Comparison of ENCODE assay signal across 8 cellular contexts in genomic region chr17:47099987-47100711, GRCh38.
DNase-seq lines count a peak whose midpoint lies in the region; ATAC-seq and TF ChIP-seq lines count a peak whose summit lies in the region.

No MANE protein-coding gene starts in this region.

- peak overlapping the region; percentile 10; the same call in 1 of the 2 replicates for H3K14ac ChIP-seq in H9 (ENCODE audit: insufficient read depth, low read length)

- H3K27me3 Mint-ChIP-seq in H9 (ENCODE audit: low read depth) = no peaks in the 10 kb centered on the region
- H3K27me3 Mint-ChIP-seq in stimulated activated naive CD8-positive, alpha-beta T cell treated with anti-CD3 and anti-CD28 coated beads, Interleukin-15, amount 100 ng/mL, for 72 hours = no peaks in the 10 kb centered on the region

- no peak overlapping the region for H3K23ac ChIP-seq in H9 (ENCODE audit: insufficient read length, low read depth, low read length)

- no peak overlapping the region for H2AK5ac ChIP-seq in H9 (ENCODE audit: insufficient read length, low read length)

- no CpG with 5 or more reads among the region's 42 CpGs for WGBS in H9 (ENCODE audit: extremely low coverage, insufficient read length, low lambda C conversion rate)

- H3K4me3 Mint-ChIP-seq in H9 = peak overlapping the region; percentile 99 to 100
- peak overlapping the region; percentile 99 for H3K4me3 Mint-ChIP-seq in stimulated activated naive CD8-positive, alpha-beta T cell treated with anti-CD3 and anti-CD28 coated beads, Interleukin-15, amount 100 ng/mL, for 72 hours

- TF ChIP-seq EP300 in neural cell (conservative IDR thresholded peaks at IDR 0.05; ENCODE audit: poor library complexity, severe bottlenecking) = no peak

- H3K36me3 Mint-ChIP-seq in H9 (ENCODE audit: insufficient read depth in 1 of 3, low read depth in 3 of 3) = peaks cover 2 to 8% (median 6%) of the 10 kb centered on the region in 3 experiments; a peak in 4 of 7 replicates

- no peak overlapping the region for H2BK15ac ChIP-seq in H9 (ENCODE audit: low read depth, low read length)

- TF ChIP-seq RAD21 in neural cell (conservative IDR thresholded peaks at IDR 0.05) = no peak

- no peaks in the 10 kb centered on the region for H3K23me2 ChIP-seq in H9 (ENCODE audit: insufficient read length, low read depth, low read length, poor library complexity, severe bottlenecking)

- no peak overlapping the region for H2BK12ac ChIP-seq in H9 (ENCODE audit: insufficient read length, low read depth, low read length)

- no peak overlapping the region for H4K5ac ChIP-seq in H9 (ENCODE audit: insufficient read length, low read depth, low read length)

- H3K4me3 ChIP-seq in fibroblast of villous mesenchyme (ENCODE audit: low read depth, low read length) (peak overlapping the region; percentile 76), neural cell (ENCODE audit: low read length) (peak overlapping the region; percentile 80)

- H3K36me3 ChIP-seq in ES-I3 (ENCODE audit: insufficient read depth, low read length) (peaks cover 2% of the 10 kb centered on the region; the same call in 1 of the 2 replicates), neural cell (ENCODE audit: insufficient read depth, low read length) (no peaks in the 10 kb centered on the region)

- no peak for TF ChIP-seq CTCF in H9 (conservative IDR thresholded peaks at IDR 0.05)
- TF ChIP-seq CTCF in fibroblast of villous mesenchyme (IDR thresholded peaks at IDR 0.05; ENCODE audit: insufficient read depth, low read depth, low read length) = no peak
- no peak for TF ChIP-seq CTCF in neural cell (IDR thresholded peaks at IDR 0.05; ENCODE audit: poor library complexity, severe bottlenecking)

- H3K4me1 ChIP-seq in ES-I3 (ENCODE audit: insufficient read depth, low read length) = no peaks in the 10 kb centered on the region; the same call in 1 of the 2 replicates
- no peaks in the 10 kb centered on the region; the same call in 1 of the 2 replicates for H3K4me1 ChIP-seq in H9 (ENCODE audit: insufficient read depth, low read length)

- H2AFZ ChIP-seq in H9 (ENCODE audit: low read length) (no peak overlapping the region), neural cell (ENCODE audit: low read depth, low read length) (peak overlapping the region; percentile 51)

- H3K27ac ChIP-seq in H9 (ENCODE audit: insufficient read length, low read depth, low read length) (no peak overlapping the region), neural cell (ENCODE audit: low read length) (peak overlapping the region; percentile 72)

- no peak overlapping the region for H3T11ph ChIP-seq in H9 (ENCODE audit: low read length)

- peak overlapping the region; percentile 48 to 99 (median 99); a peak in 5 of 7 replicates for H3K27ac Mint-ChIP-seq in H9
- H3K27ac Mint-ChIP-seq in stimulated activated naive CD8-positive, alpha-beta T cell treated with anti-CD3 and anti-CD28 coated beads, Interleukin-15, amount 100 ng/mL, for 72 hours = peak overlapping the region; percentile 98 to 100

- no peak overlapping the region for H3K4ac ChIP-seq in H9 (ENCODE audit: low read depth, low read length)

- H2BK5ac ChIP-seq in H9 (ENCODE audit: insufficient read length, low read length) = no peak overlapping the region

- H3K4me2 ChIP-seq in H9 (ENCODE audit: insufficient read depth, insufficient read length, low read length) (peak overlapping the region; percentile 79), neural cell (ENCODE audit: low read length) (no peak overlapping the region)

- H3K9ac ChIP-seq in ES-I3 (ENCODE audit: low read depth, low read length) (peak overlapping the region; percentile 99), H9 (ENCODE audit: extremely low read depth, insufficient read length, low read length) (no peak overlapping the region), neural cell (ENCODE audit: low read length) (peak overlapping the region; percentile 84)

- no peaks in the 10 kb centered on the region for H3K9me2 ChIP-seq in neural cell (ENCODE audit: insufficient read depth, low read length)

- H3K56ac ChIP-seq in H9 (ENCODE audit: insufficient read length, low read depth, low read length) = no peak overlapping the region

- H3K9me3 Mint-ChIP-seq in H9 = peaks cover 0 to 5% of the 10 kb centered on the region in 2 experiments; a peak in 2 of 5 replicates
- no peaks in the 10 kb centered on the region for H3K9me3 Mint-ChIP-seq in stimulated activated naive CD8-positive, alpha-beta T cell treated with anti-CD3 and anti-CD28 coated beads, Interleukin-15, amount 100 ng/mL, for 72 hours

- H3K9me3 ChIP-seq in ES-I3 (ENCODE audit: control insufficient read depth, insufficient read depth, low read length) (no peaks in the 10 kb centered on the region), H9 (ENCODE audit: control insufficient read depth, low read depth, low read length) (no peaks in the 10 kb centered on the region), neural cell (ENCODE audit: low read length) (no peaks in the 10 kb centered on the region)

- peaks cover 3 to 10% of the 10 kb centered on the region in 2 experiments for H3K4me1 Mint-ChIP-seq in H9
- peaks cover 22% of the 10 kb centered on the region for H3K4me1 Mint-ChIP-seq in stimulated activated naive CD8-positive, alpha-beta T cell treated with anti-CD3 and anti-CD28 coated beads, Interleukin-15, amount 100 ng/mL, for 72 hours

- TF ChIP-seq POLR2A in Raji (IDR thresholded peaks at IDR 0.05; ENCODE audit: insufficient read depth, low read depth, low read length) = peak; percentile 65

- no peak overlapping the region for H2BK20ac ChIP-seq in H9 (ENCODE audit: low read depth, low read length, poor library complexity, severe bottlenecking)

- H3K79me2 ChIP-seq in H9 (ENCODE audit: insufficient read depth, low read length) (no peaks in the 10 kb centered on the region; the same call in 1 of the 2 replicates), neural cell (replicated peaks; ENCODE audit: insufficient read depth, low read length) (peaks cover 10% of the 10 kb centered on the region)

- no peak overlapping the region for H4K91ac ChIP-seq in H9 (ENCODE audit: insufficient read length, low read depth, low read length)

- H4K20me1 ChIP-seq in H9 (ENCODE audit: control insufficient read depth, insufficient read depth, insufficient read length) (no peaks in the 10 kb centered on the region), neural cell (ENCODE audit: insufficient read depth) (no peaks in the 10 kb centered on the region)

- no peak overlapping the region for H2BK120ac ChIP-seq in H9 (ENCODE audit: low read depth, low read length, poor library complexity, severe bottlenecking)

- DNase-seq in H9 (peak; percentile 92), M059J (ENCODE audit: low read depth) (peak; percentile 88), fibroblast of villous mesenchyme (ENCODE audit: low read depth) (peak; percentile 87)
- DNase-seq in activated effector memory CD4-positive, alpha-beta T cell treated with anti-CD3 and anti-CD28 coated beads, Interleukin-2, amount 50 U/mL, for 16 hours = peak; percentile 96
- peak; percentile 88 to 93 for DNase-seq in stimulated activated naive CD8-positive, alpha-beta T cell treated with anti-CD3 and anti-CD28 coated beads, Interleukin-15, amount 100 ng/mL, for 72 hours

- H3K79me1 ChIP-seq in H9 (ENCODE audit: insufficient read depth, low read depth, low read length, poor library complexity, severe bottlenecking) = no peaks in the 10 kb centered on the region

- peak; percentile 100 for ATAC-seq in stimulated activated naive CD8-positive, alpha-beta T cell treated with anti-CD3 and anti-CD28 coated beads, Interleukin-15, amount 100 ng/mL, for 72 hours

- H3K27me3 ChIP-seq in H9 (ENCODE audit: insufficient read depth, low read length) = no peaks in the 10 kb centered on the region
- H3K27me3 ChIP-seq in neural cell (ENCODE audit: insufficient read depth, low read depth, low read length) = no peaks in the 10 kb centered on the region

- H3K18ac ChIP-seq in H9 (ENCODE audit: insufficient read length, low read depth, low read length) = no peak overlapping the region

- H4K8ac ChIP-seq in H9 (replicated peaks; ENCODE audit: insufficient read length, low read depth, low read length) = no peak overlapping the region

- H3F3A ChIP-seq in neural cell (ENCODE audit: insufficient read depth, low read length, poor library complexity, severe bottlenecking) = no peaks in the 10 kb centered on the region

TF ChIP-seq in neural cell, 6 proteins besides CTCF, POLR2A, EP300 and RAD21:
- TF ChIP-seq MXI1 (conservative IDR thresholded peaks at IDR 0.05; ENCODE audit: poor library complexity, severe bottlenecking) (peak; percentile 88), POLR2AphosphoS5 (IDR thresholded peaks at IDR 0.05) (peak; percentile 88), TAF1 (IDR thresholded peaks at IDR 0.05; ENCODE audit: low read depth) (peak; percentile 57), SMC3 (conservative IDR thresholded peaks at IDR 0.05; ENCODE audit: poor library complexity) (no peak), EZH2 (IDR thresholded peaks at IDR 0.05; ENCODE audit: borderline replicate concordance, insufficient read depth, low read length, poor library complexity, severe bottlenecking) (no peak), REST (IDR thresholded peaks at IDR 0.05; ENCODE audit: borderline replicate concordance) (peak; percentile 71)
